ENCODE assay signal across 8 cellular contexts in the genomic region with DNA sequence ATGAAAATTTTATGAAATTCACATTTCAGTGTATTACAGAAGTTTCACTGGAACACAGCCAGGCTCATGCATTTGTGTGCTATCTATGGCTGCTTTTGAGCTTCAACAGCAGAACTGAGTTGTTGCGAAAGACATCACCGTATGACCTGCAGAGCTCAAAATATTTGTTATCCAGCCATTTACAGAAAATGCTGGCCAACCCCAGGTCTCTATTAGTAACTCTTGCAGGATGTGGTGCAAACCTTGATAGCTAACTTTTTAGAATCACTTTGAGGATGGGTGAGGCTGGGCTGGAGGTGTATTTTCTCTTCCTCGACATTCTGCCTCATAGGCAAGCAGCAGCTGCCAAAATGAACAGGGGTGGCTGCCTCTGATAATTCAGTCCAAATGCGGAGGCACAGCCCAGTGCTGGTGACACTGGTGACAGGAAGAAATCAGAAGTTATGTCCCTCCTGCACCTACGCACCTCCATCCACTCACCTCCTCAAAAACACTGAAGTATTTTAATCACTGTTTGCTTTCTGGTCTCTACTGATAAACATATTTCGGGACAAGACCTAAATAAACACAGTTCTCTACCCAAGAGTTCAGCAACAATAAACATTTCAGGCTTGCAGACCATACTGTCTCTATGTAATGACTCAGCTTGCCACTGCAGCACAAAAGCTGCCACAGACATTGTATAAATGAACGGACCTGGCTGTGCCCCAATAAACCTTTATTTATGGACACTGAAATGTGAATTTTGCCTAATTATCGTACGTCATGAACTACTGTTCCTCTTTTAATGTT. TPM values are rescaled to one million over a fixed set of nuclear protein-coding genes. Genes with fewer than 3 reads are reported as not detected.
DNase-seq lines count a peak whose midpoint lies in the region; ATAC-seq lines count a peak whose summit lies in the region.

No MANE protein-coding gene starts in this region.

- no peak overlapping the region for H3K4me3 Mint-ChIP-seq in dendritic cell treated with granulocyte-macrophage colony-stimulating factor and Interleukin-4, amounts not matched to agents 40 ng/mL and 50 ng/mL, for 4 days
- H3K4me3 Mint-ChIP-seq in naive B cell = peak overlapping the region in 5 of 8 donors; percentile 27 to 76 (median 57)

- intact Hi-C loops in dendritic cell treated with granulocyte-macrophage colony-stimulating factor and Interleukin-4, amounts not matched to agents 40 ng/mL and 50 ng/mL, for 4 days (cut with micrococcal nuclease) = no loop called here

- H3K9me3 Mint-ChIP-seq in dendritic cell treated with granulocyte-macrophage colony-stimulating factor and Interleukin-4, amounts not matched to agents 40 ng/mL and 50 ng/mL, for 4 days = no peaks in the 10 kb centered on the region
- no peaks in the 10 kb centered on the region for H3K9me3 Mint-ChIP-seq in naive B cell

- DNase-seq in DMS153 treated with DMSO at 0.1 percent for 48 hours (lab: John Stamatoyannopoulos, UW; ENCODE audit: unreplicated experiment) (peak; percentile 2), NCI-H774 (lab: John Stamatoyannopoulos, UW) (peak; percentile 24), naive B cell (no peak), hepatic stellate cell (ENCODE audit: low spot score) (no peak), DMS79 (lab: John Stamatoyannopoulos, UW) (no peak)

- H3K36me3 Mint-ChIP-seq in dendritic cell treated with granulocyte-macrophage colony-stimulating factor and Interleukin-4, amounts not matched to agents 40 ng/mL and 50 ng/mL, for 4 days (ENCODE audit: low read depth) = peaks cover 12% of the 10 kb centered on the region
- peaks cover 0 to 7% of the 10 kb centered on the region in 2 donors for H3K36me3 Mint-ChIP-seq in naive B cell

- ATAC-seq in naive B cell (ENCODE audit: low read depth in 2 of 2) (no peak), HG03521 (IDR thresholded peaks at IDR 0.05; ENCODE audit: unreplicated experiment) (no peak), HG03442 (IDR thresholded peaks at IDR 0.05; ENCODE audit: unreplicated experiment) (no peak)

- peaks cover 79% of the 10 kb centered on the region for H3K4me1 Mint-ChIP-seq in dendritic cell treated with granulocyte-macrophage colony-stimulating factor and Interleukin-4, amounts not matched to agents 40 ng/mL and 50 ng/mL, for 4 days (ENCODE audit: low read depth)
- peaks cover 75 to 98% (median 92%) of the 10 kb centered on the region in 3 donors for H3K4me1 Mint-ChIP-seq in naive B cell

- H3K27me3 Mint-ChIP-seq in dendritic cell treated with granulocyte-macrophage colony-stimulating factor and Interleukin-4, amounts not matched to agents 40 ng/mL and 50 ng/mL, for 4 days = no peaks in the 10 kb centered on the region
- H3K27me3 Mint-ChIP-seq in naive B cell = no peaks in the 10 kb centered on the region

- peak overlapping the region; percentile 45 for H3K27ac Mint-ChIP-seq in dendritic cell treated with granulocyte-macrophage colony-stimulating factor and Interleukin-4, amounts not matched to agents 40 ng/mL and 50 ng/mL, for 4 days
- peak overlapping the region; percentile 70 to 93 (median 84) for H3K27ac Mint-ChIP-seq in naive B cell

RNA-seq across cellular contexts. Expression of gene ARHGAP17, which starts 28.5 kb away (rescaled TPM):
- polyA plus RNA-seq in naive B cell (ENCODE audit: low read depth in 6 of 6) = 100 to 1,000 TPM in 4 of 6 donors, 10 to 100 TPM in 2; 90.5 to 200 (median 115) TPM

Comparison
In these comparisons a context has a peak if more than half of its experiments do, and no peak if none do; other contexts are left out.
1. DNase-seq: peak in DMS153 treated with DMSO at 0.1 percent for 48 hours (single experiment) and NCI-H774 (single experiment); none in naive B cell (single experiment), hepatic stellate cell (single experiment) and DMS79 (single experiment).